Comparison of ENCODE assay signal across 8 cellular contexts in genomic region chr9:18926513-18926912, GRCh38.
"Had no signal": no experiment of that assay in that cellular context is flagged by ENCODE, and none has a peak within 500 bp of the region (broad histone marks: within the 10 kb centered on the region; RNA-seq: fewer than 3 reads in every experiment).

No MANE protein-coding gene starts in this region.

- DNase-seq: GDM1, GF-D8 had no signal

- ATAC-seq: GM12878 had no signal

- H3K4me3 ChIP-seq: GM12878 had no signal

- FAIRE-seq: G401.6, GM12878, GM12891, GM12892, GM18507, GM19239 had no signal
